In the genomic region with DNA sequence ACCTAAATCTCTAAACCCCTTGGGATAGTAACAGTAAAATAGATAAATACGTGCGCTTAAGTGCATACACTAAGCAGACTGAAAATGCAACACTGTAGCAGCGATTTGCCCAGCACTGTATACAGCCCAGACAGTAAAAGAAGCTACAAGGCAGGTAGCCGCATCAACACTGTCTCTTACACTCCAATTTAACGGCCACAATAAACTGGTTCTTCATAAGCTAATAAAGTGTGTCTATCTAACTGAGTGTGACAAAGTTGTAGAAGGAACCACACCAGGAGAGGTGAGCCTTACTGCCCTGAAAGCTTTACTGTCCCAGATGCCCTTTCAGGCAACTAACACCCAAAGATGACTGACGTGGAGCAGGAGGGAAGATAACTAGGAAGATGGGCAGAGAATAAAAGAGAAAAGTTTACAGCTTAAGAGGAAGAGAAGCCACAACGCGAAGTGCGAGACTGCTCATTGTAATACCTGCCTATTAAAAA, we compare ENCODE assay signal across 1 cellular context.
TF ChIP-seq lines count a peak whose summit lies in the region.

No MANE protein-coding gene starts in this region.

TF ChIP-seq in WTC11, 78 proteins besides CTCF, POLR2A, EP300 and RAD21 (continued from another document):
- TF ChIP-seq, protein P1, sequence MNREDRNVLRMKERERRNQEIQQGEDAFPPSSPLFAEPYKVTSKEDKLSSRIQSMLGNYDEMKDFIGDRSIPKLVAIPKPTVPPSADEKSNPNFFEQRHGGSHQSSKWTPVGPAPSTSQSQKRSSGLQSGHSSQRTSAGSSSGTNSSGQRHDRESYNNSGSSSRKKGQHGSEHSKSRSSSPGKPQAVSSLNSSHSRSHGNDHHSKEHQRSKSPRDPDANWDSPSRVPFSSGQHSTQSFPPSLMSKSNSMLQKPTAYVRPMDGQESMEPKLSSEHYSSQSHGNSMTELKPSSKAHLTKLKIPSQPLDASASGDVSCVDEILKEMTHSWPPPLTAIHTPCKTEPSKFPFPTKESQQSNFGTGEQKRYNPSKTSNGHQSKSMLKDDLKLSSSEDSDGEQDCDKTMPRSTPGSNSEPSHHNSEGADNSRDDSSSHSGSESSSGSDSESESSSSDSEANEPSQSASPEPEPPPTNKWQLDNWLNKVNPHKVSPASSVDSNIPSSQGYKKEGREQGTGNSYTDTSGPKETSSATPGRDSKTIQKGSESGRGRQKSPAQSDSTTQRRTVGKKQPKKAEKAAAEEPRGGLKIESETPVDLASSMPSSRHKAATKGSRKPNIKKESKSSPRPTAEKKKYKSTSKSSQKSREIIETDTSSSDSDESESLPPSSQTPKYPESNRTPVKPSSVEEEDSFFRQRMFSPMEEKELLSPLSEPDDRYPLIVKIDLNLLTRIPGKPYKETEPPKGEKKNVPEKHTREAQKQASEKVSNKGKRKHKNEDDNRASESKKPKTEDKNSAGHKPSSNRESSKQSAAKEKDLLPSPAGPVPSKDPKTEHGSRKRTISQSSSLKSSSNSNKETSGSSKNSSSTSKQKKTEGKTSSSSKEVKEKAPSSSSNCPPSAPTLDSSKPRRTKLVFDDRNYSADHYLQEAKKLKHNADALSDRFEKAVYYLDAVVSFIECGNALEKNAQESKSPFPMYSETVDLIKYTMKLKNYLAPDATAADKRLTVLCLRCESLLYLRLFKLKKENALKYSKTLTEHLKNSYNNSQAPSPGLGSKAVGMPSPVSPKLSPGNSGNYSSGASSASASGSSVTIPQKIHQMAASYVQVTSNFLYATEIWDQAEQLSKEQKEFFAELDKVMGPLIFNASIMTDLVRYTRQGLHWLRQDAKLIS (CRISPR knock-in tag; IDR thresholded peaks at IDR 0.05; ENCODE audit: borderline replicate concordance): no peak
